22 cellular contexts compared by ENCODE assay signal in the genomic region with DNA sequence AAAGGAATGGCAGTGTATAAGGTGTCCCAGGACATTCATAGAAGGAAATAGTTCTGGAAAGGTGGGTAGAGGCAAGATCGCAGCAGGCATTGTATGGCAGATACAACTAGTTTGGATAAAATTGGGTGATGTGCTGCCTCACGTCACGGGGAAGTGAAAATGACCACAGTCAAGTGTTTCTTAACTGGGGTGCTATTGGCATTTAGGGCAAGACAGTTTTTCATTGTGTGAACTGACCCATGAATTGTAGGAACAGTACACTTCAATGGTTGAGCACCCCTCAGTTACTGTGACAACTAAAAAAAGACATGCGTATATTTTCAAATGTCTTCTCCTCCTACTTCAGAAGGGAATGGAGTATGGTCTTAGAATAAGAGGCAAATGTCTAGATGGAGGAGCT. TPM values are rescaled to one million over a fixed set of nuclear protein-coding genes. Genes with fewer than 3 reads are reported as not detected.
DNase-seq lines count a peak whose midpoint lies in the region; ATAC-seq, FAIRE-seq and TF ChIP-seq lines count a peak whose summit lies in the region.
"Had no signal": no experiment of that assay in that cellular context is flagged by ENCODE, and none has a peak within 500 bp of the region (broad histone marks: within the 10 kb centered on the region; RNA-seq: fewer than 3 reads in every experiment).

No MANE protein-coding gene starts in this region.

- no peaks in the 10 kb centered on the region for H3K79me2 ChIP-seq in OCI-LY7 (ENCODE audit: insufficient read depth, low read depth, low read length)
- H3K79me2 ChIP-seq in HepG2 (ENCODE audit: insufficient read depth, low read length) = no peaks in the 10 kb centered on the region

- H3K4me3 ChIP-seq in IMR-90 (ENCODE audit: insufficient read depth, low read depth, low read length) (no peak overlapping the region), OCI-LY7 (ENCODE audit: low read depth, low read length, poor library complexity, severe bottlenecking) (no peak overlapping the region), HepG2 (replicated peaks in 1 of 3; ENCODE audit: insufficient read depth in 1 of 3, low read depth in 2 of 3, low read length in 3 of 3) (no peak overlapping the region)

- H4K8ac ChIP-seq in IMR-90 (ENCODE audit: low read depth in 2 of 2, low read length in 2 of 2) = no peak overlapping the region

- no TSS peak for BruUV-seq in IMR-90 (replicated peaks; lab: Mats Ljungman, UMichigan)
- BruUV-seq in OCI-LY7 (replicated peaks; lab: Mats Ljungman, UMichigan) = no TSS peak
- BruUV-seq in HepG2 (replicated peaks; lab: Mats Ljungman, UMichigan) = no TSS peak

- WGBS in IMR-90 (ENCODE audit: extremely low coverage in 2 of 2, insufficient read length in 1 of 2), 2 experiments = 100% methylated on average over 2 of the region's 4 CpGs; no CpG with 5 or more reads in 1 of the 2 experiments
- WGBS in HepG2 (ENCODE audit: low lambda C conversion rate) = 53% methylated on average over 4 of the region's 4 CpGs

- no peak overlapping the region for H3K9ac ChIP-seq in IMR-90 (ENCODE audit: low read depth, low read length)
- H3K9ac ChIP-seq in HepG2 (ENCODE audit: insufficient read depth, low read depth, low read length) = no peak overlapping the region

- H4K20me1 ChIP-seq in IMR-90 (ENCODE audit: insufficient read depth, low read length) (no peaks in the 10 kb centered on the region), OCI-LY7 (ENCODE audit: insufficient read depth, low read length) (no peaks in the 10 kb centered on the region), HepG2 (ENCODE audit: insufficient read depth, low read length) (no peaks in the 10 kb centered on the region)

- H2BK15ac ChIP-seq in IMR-90 (ENCODE audit: low read depth, low read length) = no peak overlapping the region

- H2BK20ac ChIP-seq in IMR-90 (ENCODE audit: low read depth, low read length) = no peak overlapping the region

- H2AK9ac ChIP-seq in IMR-90 (replicated peaks; ENCODE audit: low read depth, low read length, poor library complexity) = peak overlapping the region; percentile 72

- H3K79me1 ChIP-seq in IMR-90 (ENCODE audit: low read depth in 1 of 2, low read length in 2 of 2) = no peaks in the 10 kb centered on the region

- no peak overlapping the region for H3K18ac ChIP-seq in IMR-90 (ENCODE audit: low read depth, low read length)

- TF ChIP-seq RAD21 in IMR-90 (IDR thresholded peaks at IDR 0.05; ENCODE audit: low read length) (no peak), HepG2 (CRISPR knock-in tag; IDR thresholded peaks at IDR 0.05) (no peak)

- no peak overlapping the region for H2BK5ac ChIP-seq in IMR-90 (ENCODE audit: low read depth, low read length, poor library complexity, severe bottlenecking)

- CTCF ChIA-PET in IMR-90 (lab: Yijun Ruan, JAX) (no interaction called here), OCI-LY7 (lab: Charles Lee; ENCODE audit: unreplicated experiment) (interaction anchor here (0.8 kb wide), 1 partner anchor 9 kb away, joined by 3 read pairs; no protein-coding TSS in a partner anchor), HepG2 (lab: Yijun Ruan, JAX; ENCODE audit: low intra/inter-chr PET ratio, low total read pairs) (no interaction called here)

- no peak for FAIRE-seq in GM12891 (lab: Jason Lieb, UNC)
- no peak for FAIRE-seq in HepG2 (lab: Jason Lieb, UNC)
- FAIRE-seq: RCC 7860 had no signal

- no peaks in the 10 kb centered on the region for H3K4me1 ChIP-seq in IMR-90 (ENCODE audit: control insufficient read depth, insufficient read depth, low read length)
- peaks cover 8% of the 10 kb centered on the region for H3K4me1 ChIP-seq in OCI-LY7 (ENCODE audit: insufficient read depth, low read length, poor library complexity, severe bottlenecking)
- no peaks in the 10 kb centered on the region for H3K4me1 ChIP-seq in HepG2 (ENCODE audit: insufficient read depth, low read length)

- DNase-seq in GM12891 (ENCODE audit: insufficient read length, low spot score) = no peak
- no peak for DNase-seq in IMR-90
- no peak for DNase-seq in OCI-LY7 (ENCODE audit: low spot score)
- peak; percentile 25 for DNase-seq in naive B cell
- DNase-seq in omental fat pad (ENCODE audit: low spot score) = no peak
- DNase-seq in NCI-H1694 treated with DMSO at 0.1 percent for 48 hours (lab: John Stamatoyannopoulos, UW) = no peak
- no peak for DNase-seq in Ammon's horn (ENCODE audit: low spot score)
- DNase-seq in HepG2 (ENCODE audit: low spot score) = no peak
- DNase-seq: ACHN; CD4-positive, alpha-beta T cell; DMS153; GDM1; NCI-H1105; NCI-H1694; NCI-H2107; NCI-H2227 treated with DMSO at 0.1 percent for 48 hours; NCI-H524; NCI-H82; T-cell; T-helper 9 cell had no signal

- H3K27ac ChIP-seq in IMR-90 (ENCODE audit: insufficient read depth, low read length) (no peak overlapping the region), OCI-LY7 (ENCODE audit: low read depth, low read length, poor library complexity, severe bottlenecking) (no peak overlapping the region), HepG2 (ENCODE audit: extremely low read length, insufficient read depth, low read length) (no peak overlapping the region)

- dilution Hi-C loops in IMR-90 (cut with HindIII; ENCODE audit: low sequenced_read_pairs, unreplicated experiment) = no loop called here

- H3K9me3 ChIP-seq in IMR-90 (ENCODE audit: control insufficient read depth, insufficient read depth, low read length) = no peaks in the 10 kb centered on the region
- H3K9me3 ChIP-seq in OCI-LY7 (ENCODE audit: low read length) = no peaks in the 10 kb centered on the region
- no peaks in the 10 kb centered on the region for H3K9me3 ChIP-seq in HepG2 (ENCODE audit: low read length)

- TF ChIP-seq EP300 in HepG2 (IDR thresholded peaks at IDR 0.05; ENCODE audit: low read depth in 2 of 2, low read length in 2 of 2) (no peak), HepG2 (CRISPR knock-in tag; IDR thresholded peaks at IDR 0.05; ENCODE audit: borderline replicate concordance) (no peak)

- H3K4ac ChIP-seq in IMR-90 (ENCODE audit: low read depth, low read length) = no peak overlapping the region

- no peak overlapping the region for H4K91ac ChIP-seq in IMR-90 (ENCODE audit: insufficient read depth, low read depth, low read length)

- H2AK5ac ChIP-seq in IMR-90 (ENCODE audit: low read depth, low read length) = no peak overlapping the region

- H3K23ac ChIP-seq in IMR-90 (ENCODE audit: low read depth, low read length) = no peak overlapping the region

- TF ChIP-seq POLR2A in GM12891 (IDR thresholded peaks at IDR 0.05; ENCODE audit: low read depth, low read length) (no peak), IMR-90 (IDR thresholded peaks at IDR 0.05; ENCODE audit: low read depth, low read length) (no peak), HepG2 (IDR thresholded peaks at IDR 0.05; ENCODE audit: insufficient read depth in 1 of 2, low read depth in 2 of 2, low read length in 2 of 2) (no peak)

- no peak overlapping the region for H3K14ac ChIP-seq in IMR-90 (replicated peaks; ENCODE audit: low read depth, low read length)

- H3K9me2 ChIP-seq in OCI-LY7 (ENCODE audit: insufficient read depth, low read length) = no peaks in the 10 kb centered on the region

- peak overlapping the region in 6 of 8 donors; percentile 47 to 68 (median 52) for H3K4me3 Mint-ChIP-seq in naive B cell
- H3K4me3 Mint-ChIP-seq: CD4-positive, alpha-beta T cell; T-cell had no signal

- intact Hi-C loops in IMR-90 (cut with micrococcal nuclease) (no loop called here), OCI-LY7 (cut with micrococcal nuclease; ENCODE audit: unreplicated experiment) (no loop called here), HepG2 (cut with micrococcal nuclease; ENCODE audit: unreplicated experiment) (no loop called here)

- H3K27ac Mint-ChIP-seq in naive B cell = peak overlapping the region; percentile 1 to 91 (median 50)
- H3K27ac Mint-ChIP-seq: CD4-positive, alpha-beta T cell; T-cell had no signal

- H4K5ac ChIP-seq in IMR-90 (ENCODE audit: low read depth, low read length) = no peak overlapping the region

- H3K9me1 ChIP-seq in IMR-90 (ENCODE audit: insufficient read depth, low read length) = no peaks in the 10 kb centered on the region

- ATAC-seq in IMR-90 (ENCODE audit: low read depth) = no peak
- peak; percentile 92 to 97 for ATAC-seq in naive B cell (ENCODE audit: low read depth in 2 of 2)
- no peak for ATAC-seq in omental fat pad (ENCODE audit: low FRiP score)
- no peak for ATAC-seq in HepG2
- ATAC-seq: SK-N-SH treated with all-trans-retinoic acid at 6 μM for 48 hours, T-cell had no signal

- no peak overlapping the region for H3K56ac ChIP-seq in IMR-90 (ENCODE audit: extremely low read depth, insufficient read depth, low read length)

- in situ Hi-C loops in IMR-90 (cut with MboI; ENCODE audit: low sequenced_read_pairs) = no loop called here
- in situ Hi-C loops in HepG2 (cut with HindIII; ENCODE audit: extremely low pct_ligation_motif_present, low pct_unique_long_range_greater_than_20kb) = no loop called here

- H3K27me3 Mint-ChIP-seq in naive B cell = no peaks in the 10 kb centered on the region

- H2BK120ac ChIP-seq in IMR-90 (ENCODE audit: low read depth, low read length) = no peak overlapping the region

- H3K27me3 ChIP-seq in IMR-90 (ENCODE audit: control insufficient read depth, insufficient read depth, low read length) = peaks cover 5% of the 10 kb centered on the region
- peaks cover 2 to 5% of the 10 kb centered on the region in 2 experiments; a peak in 2 of 5 replicates for H3K27me3 ChIP-seq in HepG2 (ENCODE audit: control insufficient read depth in 1 of 2, insufficient read depth in 2 of 2, low read length in 2 of 2)

- TF ChIP-seq CTCF in IMR-90 (conservative IDR thresholded peaks at IDR 0.05; ENCODE audit: low read depth, low read length) = no peak
- TF ChIP-seq CTCF in OCI-LY7 (conservative IDR thresholded peaks at IDR 0.05; ENCODE audit: low read length) = no peak
- TF ChIP-seq CTCF in omental fat pad (IDR thresholded peaks at IDR 0.05) = no peak
- TF ChIP-seq CTCF in HepG2 (CRISPR knock-in tag; IDR thresholded peaks at IDR 0.05) = no peak

- H2AFZ ChIP-seq in IMR-90 (replicated peaks; ENCODE audit: low read length, poor library complexity) (no peak overlapping the region), OCI-LY7 (ENCODE audit: low read length) (0 out of 2 replicates have a peak overlapping the region, but pooled peaks have one; percentile 11), HepG2 (ENCODE audit: low read length) (no peak overlapping the region)

- POLR2A ChIA-PET in IMR-90 (lab: Charles Lee; ENCODE audit: unreplicated experiment) (no interaction called here), OCI-LY7 (lab: Charles Lee) (interaction anchor here (0.7 to 2.3 kb wide), 6 partner anchors 9 to 251 kb away, joined by 3 to 11 read pairs (median 3); no protein-coding TSS in a partner anchor), HepG2 (lab: Yijun Ruan, JAX) (no interaction called here)

- H3K4me1 Mint-ChIP-seq in naive B cell = peaks cover 9 to 33% (median 14%) of the 10 kb centered on the region in 3 donors
- H3K4me1 Mint-ChIP-seq: T-cell had no signal

- H3K4me2 ChIP-seq in IMR-90 (ENCODE audit: low read depth, low read length) (no peak overlapping the region), OCI-LY7 (ENCODE audit: low read length) (peak overlapping the region; percentile 38), HepG2 (ENCODE audit: low read depth, low read length) (no peak overlapping the region)

- H3K36me3 ChIP-seq in IMR-90 (ENCODE audit: control insufficient read depth, insufficient read depth, low read length) = no peaks in the 10 kb centered on the region
- H3K36me3 ChIP-seq in OCI-LY7 (ENCODE audit: insufficient read depth, low read length) = no peaks in the 10 kb centered on the region
- no peaks in the 10 kb centered on the region for H3K36me3 ChIP-seq in HepG2 (replicated peaks in 1 of 2; ENCODE audit: control insufficient read depth in 1 of 2, insufficient read depth in 2 of 2, low read length in 2 of 2)

- no peaks in the 10 kb centered on the region for H3K9me3 Mint-ChIP-seq in naive B cell
- H3K9me3 Mint-ChIP-seq: CD4-positive, alpha-beta T cell; T-cell had no signal

- no peaks in the 10 kb centered on the region for H3K36me3 Mint-ChIP-seq in naive B cell
- H3K36me3 Mint-ChIP-seq: T-cell had no signal

RNA-seq across cellular contexts. Expression of gene CYRIA, which starts 22.3 kb away (rescaled TPM):
- 0.15 TPM for polyA plus RNA-seq in GM12891 (2012; ENCODE audit: low read depth, missing spikeins)
- total RNA-seq in IMR-90 (2012; rRNA removed) = 1.7 and 3.8 TPM in 2 replicates
- polyA plus RNA-seq in IMR-90 (2012; rRNA removed) = 1.1 and 1.7 TPM in 2 replicates
- polyA plus RNA-seq in IMR-90 (2012; cell fraction: cytosol; rRNA removed) = 0.36 and 0.37 TPM in 2 replicates
- 0.30 and 3.4 TPM in 2 replicates for polyA plus RNA-seq in IMR-90 (2012; cell fraction: nucleus; rRNA removed; ENCODE audit: low replicate concordance)
- total RNA-seq in OCI-LY7 (2014; rRNA removed; shearing (Covaris generic)) = 2.6 and 5.0 TPM in 2 replicates
- 11.7 and 13.4 TPM in 2 replicates for total RNA-seq in OCI-LY7 (2022)
- polyA plus RNA-seq in naive B cell (ENCODE audit: low read depth in 6 of 6) = 10 to 100 TPM; 14.7 to 24.5 (median 17.6) TPM
- 10 to 100 TPM; 11.0 to 25.7 (median 15.1) TPM for total RNA-seq in omental fat pad
- total RNA-seq in HepG2 (2016; rRNA removed; fragmentation: Illumina TruSeq; extraction: Trizol) = not detected in 2 replicates
- total RNA-seq in HepG2 (2016; cell fraction: cytosol; rRNA removed; fragmentation: Illumina TruSeq; extraction: Trizol; ENCODE audit: low read depth) = not detected in 2 replicates
- not detected in 2 replicates for total RNA-seq in HepG2 (2016; cell fraction: insoluble cytoplasmic fraction; rRNA removed; fragmentation: Illumina TruSeq; extraction: Trizol)
- total RNA-seq in HepG2 (2016; cell fraction: membrane; rRNA removed; fragmentation: Illumina TruSeq; extraction: Trizol) = not detected in 2 replicates
- not detected in 2 replicates for total RNA-seq in HepG2 (2016; cell fraction: nucleus; rRNA removed; fragmentation: Illumina TruSeq; extraction: Trizol)
- polyA plus RNA-seq in HepG2 (2011; rRNA removed) = 0.09 TPM in 1 of 2 replicates, not detected in the other
- polyA plus RNA-seq in HepG2 (2011; cell fraction: cytosol; rRNA removed) = not detected in 2 replicates
- 0.07 TPM in 1 of 2 replicates, not detected in the other for polyA plus RNA-seq in HepG2 (2011; cell fraction: nucleus; rRNA removed)
- not detected in 2 replicates for polyA plus RNA-seq in HepG2 (2012)
- not detected in 2 replicates for polyA plus RNA-seq in HepG2 (2016; cell fraction: cytosol; fragmentation: Illumina TruSeq; extraction: Trizol; ENCODE audit: low read depth)
- polyA plus RNA-seq in HepG2 (2016; cell fraction: insoluble cytoplasmic fraction; fragmentation: Illumina TruSeq; extraction: Trizol; ENCODE audit: low read depth) = 0.12 TPM in 1 of 2 replicates, not detected in the other
- polyA plus RNA-seq in HepG2 (2016; cell fraction: membrane; fragmentation: Illumina TruSeq; extraction: Trizol; ENCODE audit: low read depth) = not detected in 2 replicates
- not detected in 2 replicates for polyA plus RNA-seq in HepG2 (2016; cell fraction: nucleus; fragmentation: Illumina TruSeq; extraction: Trizol; ENCODE audit: insufficient read depth, low read depth)
- polyA minus RNA-seq in HepG2 (2011; rRNA and poly(A)+ RNA removed; ENCODE audit: low replicate concordance) = not detected in 2 replicates
- not detected in 2 replicates for polyA minus RNA-seq in HepG2 (2011; cell fraction: cytosol; rRNA and poly(A)+ RNA removed)
- polyA minus RNA-seq in HepG2 (2011; cell fraction: nucleus; rRNA and poly(A)+ RNA removed) = not detected in 2 replicates

Comparison
In these comparisons a context has a peak if more than half of its experiments do, and no peak if none do; other contexts are left out.
1. ATAC-seq: peak in naive B cell (2 of 2); none in IMR-90 (single experiment), omental fat pad (single experiment) and HepG2 (single experiment).